Comparison of ENCODE assay signal across 19 cellular contexts in genomic region chr22:46795140-46795539, GRCh38. TPM values are rescaled to one million over a fixed set of nuclear protein-coding genes. Genes with fewer than 3 reads are reported as not detected.
DNase-seq lines count a peak whose midpoint lies in the region; ATAC-seq and TF ChIP-seq lines count a peak whose summit lies in the region.
"Had no signal": no experiment of that assay in that cellular context is flagged by ENCODE, and none has a peak within 500 bp of the region (broad histone marks: within the 10 kb centered on the region; RNA-seq: fewer than 3 reads in every experiment).

No MANE protein-coding gene starts in this region.

- H3K9me3 Mint-ChIP-seq in activated CD4-positive, alpha-beta memory T cell treated with anti-CD3 and anti-CD28 coated beads, Interleukin-2, amount 10 ng/mL, durations not matched to agents 7 days and 5 days = no peaks in the 10 kb centered on the region
- no peaks in the 10 kb centered on the region for H3K9me3 Mint-ChIP-seq in activated CD4-positive, alpha-beta memory T cell treated with anti-CD3 and anti-CD28 coated beads for 36 hours
- no peaks in the 10 kb centered on the region for H3K9me3 Mint-ChIP-seq in CD4-positive, alpha-beta T cell
- H3K9me3 Mint-ChIP-seq in effector memory CD8-positive, alpha-beta T cell = no peaks in the 10 kb centered on the region
- H3K9me3 Mint-ChIP-seq: GM23338 had no signal

- no peaks in the 10 kb centered on the region for H3K27me3 Mint-ChIP-seq in activated CD4-positive, alpha-beta memory T cell treated with anti-CD3 and anti-CD28 coated beads, Interleukin-2, amount 10 ng/mL, durations not matched to agents 7 days and 5 days
- no peaks in the 10 kb centered on the region for H3K27me3 Mint-ChIP-seq in activated CD4-positive, alpha-beta memory T cell treated with anti-CD3 and anti-CD28 coated beads for 36 hours
- no peaks in the 10 kb centered on the region for H3K27me3 Mint-ChIP-seq in CD4-positive, alpha-beta T cell
- no peaks in the 10 kb centered on the region for H3K27me3 Mint-ChIP-seq in effector memory CD8-positive, alpha-beta T cell

- H3K4me2 ChIP-seq in neuronal stem cell (ENCODE audit: insufficient read depth, low read length, poor library complexity, severe bottlenecking) = no peak overlapping the region
- H3K4me2 ChIP-seq: BLaER1 treated with 17β-estradiol and CSF1 and Interleukin-3, amounts not matched to agents 10 nM and 100 nM; GM23338 had no signal

- H3K27ac ChIP-seq in CD4-positive, alpha-beta T cell (ENCODE audit: low read depth, low read length) = no peak overlapping the region
- H3K27ac ChIP-seq in neuronal stem cell (replicated peaks; ENCODE audit: low read length) = no peak overlapping the region
- H3K27ac ChIP-seq: BLaER1 treated with 17β-estradiol and CSF1 and Interleukin-3, amounts not matched to agents 10 nM and 100 nM had no signal

- H3K9ac ChIP-seq in neuronal stem cell (ENCODE audit: low read depth, low read length, poor library complexity) = peak overlapping the region; percentile 7

- H2BK5ac ChIP-seq in neuronal stem cell (ENCODE audit: low read length) = no peak overlapping the region

- H3K18ac ChIP-seq in neuronal stem cell (ENCODE audit: low read length) = no peak overlapping the region

- H2AK5ac ChIP-seq in neuronal stem cell (ENCODE audit: low read depth, low read length) = no peak overlapping the region

- H3K27ac Mint-ChIP-seq in activated CD4-positive, alpha-beta memory T cell treated with anti-CD3 and anti-CD28 coated beads, Interleukin-2, amount 10 ng/mL, durations not matched to agents 7 days and 5 days = peak overlapping the region; percentile 26
- H3K27ac Mint-ChIP-seq in activated CD4-positive, alpha-beta memory T cell treated with anti-CD3 and anti-CD28 coated beads for 36 hours = no peak overlapping the region
- peak overlapping the region; percentile 71 for H3K27ac Mint-ChIP-seq in CD4-positive, alpha-beta T cell
- H3K27ac Mint-ChIP-seq in effector memory CD8-positive, alpha-beta T cell = peak overlapping the region; percentile 72 to 100
- H3K27ac Mint-ChIP-seq: GM23338 had no signal

- intact Hi-C loops in activated CD4-positive, alpha-beta memory T cell treated with anti-CD3 and anti-CD28 coated beads for 36 hours (cut with micrococcal nuclease) = loop anchor here (10.0 kb wide), 1 partner anchor 230 kb away; no protein-coding TSS in a partner anchor
- intact Hi-C loops in CD4-positive, alpha-beta T cell (cut with DNase I, micrococcal nuclease) = no loop called here

- no peak overlapping the region for H2BK15ac ChIP-seq in neuronal stem cell (ENCODE audit: low read length)

- H3K4me3 ChIP-seq in neuronal stem cell (ENCODE audit: low read length in 2 of 2) = no peak overlapping the region
- H3K4me3 ChIP-seq: BLaER1 treated with 17β-estradiol and CSF1 and Interleukin-3, amounts not matched to agents 10 nM and 100 nM; GM23338 had no signal

- no peak overlapping the region for H2AFZ ChIP-seq in neuronal stem cell (ENCODE audit: low read length)
- H2AFZ ChIP-seq: GM23338 had no signal

- POLR2A ChIA-PET in activated CD4-positive, alpha-beta memory T cell treated with anti-CD3 and anti-CD28 coated beads, Interleukin-2, amount 10 ng/mL, durations not matched to agents 7 days and 5 days (lab: Charles Lee) = interaction anchor here (1.8 kb wide), 1 partner anchor 33 kb away, joined by 5 read pairs; the partner anchor contains the start of gene TBC1D22A
- POLR2A ChIA-PET in activated CD4-positive, alpha-beta memory T cell treated with anti-CD3 and anti-CD28 coated beads for 36 hours (lab: Charles Lee) = no interaction called here
- POLR2A ChIA-PET in CD4-positive, alpha-beta T cell (lab: Charles Lee) = interaction anchor here (1.2 kb wide), 1 partner anchor 32 kb away, joined by 4 read pairs; the partner anchor contains the start of gene TBC1D22A

- H3K4me3 Mint-ChIP-seq in activated CD4-positive, alpha-beta memory T cell treated with anti-CD3 and anti-CD28 coated beads, Interleukin-2, amount 10 ng/mL, durations not matched to agents 7 days and 5 days = no peak overlapping the region
- no peak overlapping the region for H3K4me3 Mint-ChIP-seq in activated CD4-positive, alpha-beta memory T cell treated with anti-CD3 and anti-CD28 coated beads for 36 hours
- H3K4me3 Mint-ChIP-seq in CD4-positive, alpha-beta T cell = no peak overlapping the region
- H3K4me3 Mint-ChIP-seq in effector memory CD8-positive, alpha-beta T cell = no peak overlapping the region
- H3K4me3 Mint-ChIP-seq: GM23338 had no signal

- H3K14ac ChIP-seq in neuronal stem cell (ENCODE audit: low read length) = no peak overlapping the region

- no CpG with 5 or more reads among the region's 9 CpGs for WGBS in neuronal stem cell (ENCODE audit: extremely low coverage in 2 of 2, insufficient read length in 2 of 2, insufficient replicate concordance in 1 of 2), 2 donors

- no peak overlapping the region for H2BK120ac ChIP-seq in neuronal stem cell (ENCODE audit: low read depth, low read length)

- no peak overlapping the region for H4K8ac ChIP-seq in neuronal stem cell (ENCODE audit: low read depth, low read length)

- no peak overlapping the region for H2BK12ac ChIP-seq in neuronal stem cell (ENCODE audit: low read length)

- ATAC-seq in CD4-positive, alpha-beta T cell (ENCODE audit: poor library complexity) = no peak
- ATAC-seq in effector memory CD8-positive, alpha-beta T cell (replicated peaks) = no peak
- no peak for ATAC-seq in SK-N-SH treated with all-trans-retinoic acid at 6 μM for 48 hours
- ATAC-seq in HG02678 (IDR thresholded peaks at IDR 0.05; ENCODE audit: unreplicated experiment) = no peak
- no peak for ATAC-seq in GM18858 (IDR thresholded peaks at IDR 0.05; ENCODE audit: unreplicated experiment)
- ATAC-seq: GM23338, HCT116 had no signal

- peaks cover 48% of the 10 kb centered on the region for H3K36me3 Mint-ChIP-seq in activated CD4-positive, alpha-beta memory T cell treated with anti-CD3 and anti-CD28 coated beads, Interleukin-2, amount 10 ng/mL, durations not matched to agents 7 days and 5 days (ENCODE audit: low read depth)
- peaks cover 27% of the 10 kb centered on the region for H3K36me3 Mint-ChIP-seq in activated CD4-positive, alpha-beta memory T cell treated with anti-CD3 and anti-CD28 coated beads for 36 hours
- H3K36me3 Mint-ChIP-seq in CD4-positive, alpha-beta T cell (ENCODE audit: low read depth) = peaks cover 60% of the 10 kb centered on the region
- H3K36me3 Mint-ChIP-seq in effector memory CD8-positive, alpha-beta T cell (ENCODE audit: insufficient read depth) = peaks cover 30% of the 10 kb centered on the region

- no peak overlapping the region for H4K91ac ChIP-seq in neuronal stem cell (ENCODE audit: low read depth, low read length, poor library complexity)

- peaks cover 0 to 4% of the 10 kb centered on the region in 2 donors for H3K4me1 ChIP-seq in neuronal stem cell (ENCODE audit: control insufficient read depth in 2 of 2, insufficient read depth in 1 of 2, low read depth in 1 of 2, low read length in 2 of 2)

- no peak for TF ChIP-seq CTCF in CD4-positive, alpha-beta T cell (IDR thresholded peaks at IDR 0.05)

- H3K27me3 ChIP-seq in CD4-positive, alpha-beta T cell (ENCODE audit: control insufficient read depth, insufficient read depth, low read length) = no peaks in the 10 kb centered on the region
- peaks cover 0 to 2% (median 0%) of the 10 kb centered on the region in 3 experiments for H3K27me3 ChIP-seq in neuronal stem cell (ENCODE audit: control insufficient read depth in 3 of 3, insufficient read depth in 3 of 3, low read depth in 1 of 3, low read length in 3 of 3)
- H3K27me3 ChIP-seq: BLaER1 treated with 17β-estradiol and CSF1 and Interleukin-3, amounts not matched to agents 10 nM and 100 nM had no signal

- peaks cover 12% of the 10 kb centered on the region for H3K79me1 ChIP-seq in neuronal stem cell (ENCODE audit: low read depth, low read length)

- H3K4ac ChIP-seq in neuronal stem cell (ENCODE audit: low read length) = no peak overlapping the region

- CTCF ChIA-PET in activated CD4-positive, alpha-beta memory T cell treated with anti-CD3 and anti-CD28 coated beads, Interleukin-2, amount 10 ng/mL, durations not matched to agents 7 days and 5 days (lab: Charles Lee) = interaction anchor here (1.3 to 2.0 kb wide), 3 partner anchors 8 to 37 kb away, joined by 3 to 9 read pairs (median 4); partner anchors contain the start of gene TBC1D22A
- CTCF ChIA-PET in activated CD4-positive, alpha-beta memory T cell treated with anti-CD3 and anti-CD28 coated beads for 36 hours (lab: Charles Lee) = interaction anchor here (2.5 to 6.2 kb wide), 2 partner anchors 9 to 36 kb away, joined by 10 to 55 read pairs; no protein-coding TSS in a partner anchor
- CTCF ChIA-PET in CD4-positive, alpha-beta T cell (lab: Charles Lee) = interaction anchor here (1.6 to 2.2 kb wide), 3 partner anchors 8 to 36 kb away, joined by 5 to 8 read pairs (median 6); no protein-coding TSS in a partner anchor

- peaks cover 35% of the 10 kb centered on the region for H3K4me1 Mint-ChIP-seq in activated CD4-positive, alpha-beta memory T cell treated with anti-CD3 and anti-CD28 coated beads, Interleukin-2, amount 10 ng/mL, durations not matched to agents 7 days and 5 days
- peaks cover 30% of the 10 kb centered on the region for H3K4me1 Mint-ChIP-seq in activated CD4-positive, alpha-beta memory T cell treated with anti-CD3 and anti-CD28 coated beads for 36 hours (ENCODE audit: low read depth)
- peaks cover 48% of the 10 kb centered on the region for H3K4me1 Mint-ChIP-seq in CD4-positive, alpha-beta T cell (ENCODE audit: low read depth)
- H3K4me1 Mint-ChIP-seq in effector memory CD8-positive, alpha-beta T cell (ENCODE audit: low read depth in 2 of 2) = peaks cover 24 to 27% of the 10 kb centered on the region in 2 donors

- H3K9me3 ChIP-seq in CD4-positive, alpha-beta T cell (ENCODE audit: control insufficient read depth, low read length) = no peaks in the 10 kb centered on the region
- peaks cover 0 to 2% of the 10 kb centered on the region in 2 donors for H3K9me3 ChIP-seq in neuronal stem cell (replicated peaks in 1 of 2; ENCODE audit: control insufficient read depth in 2 of 2, insufficient read depth in 1 of 2, low read depth in 1 of 2, low read length in 2 of 2)
- H3K9me3 ChIP-seq: BLaER1 treated with 17β-estradiol and CSF1 and Interleukin-3, amounts not matched to agents 10 nM and 100 nM had no signal

- peaks cover 17 to 50% of the 10 kb centered on the region in 2 donors for H3K36me3 ChIP-seq in neuronal stem cell (replicated peaks in 1 of 2; ENCODE audit: control insufficient read depth in 2 of 2, insufficient read depth in 2 of 2, low read length in 2 of 2)

- H3K23ac ChIP-seq in neuronal stem cell (ENCODE audit: low read depth, low read length, poor library complexity) = no peak overlapping the region

- no peak for DNase-seq in activated CD4-positive, alpha-beta memory T cell treated with anti-CD3 and anti-CD28 coated beads, Interleukin-2, amount 10 ng/mL, durations not matched to agents 7 days and 5 days
- DNase-seq in activated CD4-positive, alpha-beta memory T cell treated with anti-CD3 and anti-CD28 coated beads for 36 hours = no peak
- no peak for DNase-seq in CD4-positive, alpha-beta T cell
- DNase-seq in effector memory CD8-positive, alpha-beta T cell = no peak
- DNase-seq in neuronal stem cell (ENCODE audit: low spot score) = no peak
- DNase-seq: GF-D8, NCI-H1436, NCI-H2029, NCI-H2171, NCI-H446, NCI-H748 treated with DMSO at 0.1 percent for 48 hours, OCI-M1, RPMI8226 had no signal

RNA-seq across cellular contexts. Expression of gene TBC1D22A, which starts 32.7 kb away (rescaled TPM):
- 10 to 100 TPM; 38.5 to 41.0 TPM for total RNA-seq in activated CD4-positive, alpha-beta memory T cell treated with anti-CD3 and anti-CD28 coated beads, Interleukin-2, amount 10 ng/mL, durations not matched to agents 7 days and 5 days
- total RNA-seq in activated CD4-positive, alpha-beta memory T cell treated with anti-CD3 and anti-CD28 coated beads for 36 hours = 10 to 100 TPM; 33.2 to 34.9 TPM
- 10 to 100 TPM; 27.1 to 31.7 TPM for total RNA-seq in CD4-positive, alpha-beta T cell
- 10.2 TPM for polyA plus RNA-seq in neuronal stem cell (2013, experiment 1 of 2)
- 10.6 TPM for polyA plus RNA-seq in neuronal stem cell (2013, experiment 2 of 2)

RNA-seq across cellular contexts. Expression of gene CERK, which starts 57.1 kb away (rescaled TPM):
- 10 to 100 TPM; 68.7 to 73.4 TPM for total RNA-seq in activated CD4-positive, alpha-beta memory T cell treated with anti-CD3 and anti-CD28 coated beads, Interleukin-2, amount 10 ng/mL, durations not matched to agents 7 days and 5 days
- 10 to 100 TPM; 54.4 to 55.0 TPM for total RNA-seq in activated CD4-positive, alpha-beta memory T cell treated with anti-CD3 and anti-CD28 coated beads for 36 hours
- 10 to 100 TPM; 84.6 to 88.5 TPM for total RNA-seq in CD4-positive, alpha-beta T cell
- polyA plus RNA-seq in neuronal stem cell (2013, experiment 1 of 2) = 50.9 TPM
- 51.4 TPM for polyA plus RNA-seq in neuronal stem cell (2013, experiment 2 of 2)
